Comparison of ENCODE assay signal across 1 cellular context in genomic region chr2:111666160-111666559, GRCh38.
TF ChIP-seq lines count a peak whose summit lies in the region.

No MANE protein-coding gene starts in this region.

TF ChIP-seq in HepG2, 621 proteins besides CTCF, POLR2A, EP300 and RAD21 (continued from another document):
- TF ChIP-seq PAWR (CRISPR knock-in tag; IDR thresholded peaks at IDR 0.05; ENCODE audit: borderline replicate concordance) (no peak), AKNA (CRISPR knock-in tag; IDR thresholded peaks at IDR 0.05; ENCODE audit: borderline replicate concordance) (no peak), ETV6 (CRISPR knock-in tag; conservative IDR thresholded peaks at IDR 0.05) (no peak), ZNF672 (CRISPR knock-in tag; IDR thresholded peaks at IDR 0.05) (no peak), TERF1 (CRISPR knock-in tag; IDR thresholded peaks at IDR 0.05) (no peak), EHMT2 (IDR thresholded peaks at IDR 0.05; ENCODE audit: borderline replicate concordance, low read depth, low read length) (no peak), NFIC (IDR thresholded peaks at IDR 0.05; ENCODE audit: low read length) (no peak), SAFB2 (CRISPR knock-in tag; IDR thresholded peaks at IDR 0.05; ENCODE audit: borderline replicate concordance, low read depth) (no peak), TARDBP (CRISPR knock-in tag; IDR thresholded peaks at IDR 0.05) (no peak), MAFF (IDR thresholded peaks at IDR 0.05; ENCODE audit: low read depth, low read length) (no peak), SNAPC4 (CRISPR knock-in tag; IDR thresholded peaks at IDR 0.05) (no peak), ZNF878 (CRISPR knock-in tag; IDR thresholded peaks at IDR 0.05) (no peak), ELF1 (CRISPR knock-in tag; IDR thresholded peaks at IDR 0.05) (no peak), ZNF839 (CRISPR knock-in tag; IDR thresholded peaks at IDR 0.05; ENCODE audit: borderline replicate concordance) (no peak), KLF15 (CRISPR knock-in tag; IDR thresholded peaks at IDR 0.05; ENCODE audit: borderline replicate concordance) (no peak)
